Comparison of ENCODE assay signal across 1 cellular context in genomic region chr17:4560837-4561241, GRCh38.
TF ChIP-seq lines count a peak whose summit lies in the region.

No MANE protein-coding gene starts in this region.

TF ChIP-seq in WTC11, 78 proteins besides CTCF, POLR2A, EP300 and RAD21 (continued from another document):
- peak; percentile 63; the same call in 1 of the 2 replicates for TF ChIP-seq USF1 (CRISPR knock-in tag; IDR thresholded peaks at IDR 0.05)
- no peak for TF ChIP-seq FOXJ3 (CRISPR knock-in tag; IDR thresholded peaks at IDR 0.05; ENCODE audit: borderline replicate concordance)
- no peak for TF ChIP-seq GABPB1 (CRISPR knock-in tag; IDR thresholded peaks at IDR 0.05)
- no peak for TF ChIP-seq GRHL2 (CRISPR knock-in tag; IDR thresholded peaks at IDR 0.05; ENCODE audit: insufficient replicate concordance, severe bottlenecking)
- no peak for TF ChIP-seq ZNF121 (CRISPR knock-in tag; IDR thresholded peaks at IDR 0.05)
- TF ChIP-seq ZNF219 (CRISPR knock-in tag; IDR thresholded peaks at IDR 0.05; ENCODE audit: borderline replicate concordance) = no peak
- no peak for TF ChIP-seq FOXP4 (CRISPR knock-in tag; IDR thresholded peaks at IDR 0.05)
- TF ChIP-seq E2F5 (CRISPR knock-in tag; IDR thresholded peaks at IDR 0.05) = no peak
- TF ChIP-seq HMGA2 (CRISPR knock-in tag; IDR thresholded peaks at IDR 0.05) = no peak
- no peak for TF ChIP-seq HMGXB4 (CRISPR knock-in tag; IDR thresholded peaks at IDR 0.05)
- TF ChIP-seq JAZF1 (CRISPR knock-in tag; IDR thresholded peaks at IDR 0.05) = no peak
- no peak for TF ChIP-seq TCF7 (CRISPR knock-in tag; IDR thresholded peaks at IDR 0.05; ENCODE audit: low read depth)
- TF ChIP-seq ATF6 (CRISPR knock-in tag; IDR thresholded peaks at IDR 0.05) = no peak
- peak; percentile 40 for TF ChIP-seq USF2 (CRISPR knock-in tag; IDR thresholded peaks at IDR 0.05)
- TF ChIP-seq ZNF532 (CRISPR knock-in tag; IDR thresholded peaks at IDR 0.05; ENCODE audit: borderline replicate concordance) = no peak
- TF ChIP-seq SMAD3 (CRISPR knock-in tag; IDR thresholded peaks at IDR 0.05; ENCODE audit: borderline replicate concordance) = no peak
